ENCODE assay signal across 23 cellular contexts in the genomic region with DNA sequence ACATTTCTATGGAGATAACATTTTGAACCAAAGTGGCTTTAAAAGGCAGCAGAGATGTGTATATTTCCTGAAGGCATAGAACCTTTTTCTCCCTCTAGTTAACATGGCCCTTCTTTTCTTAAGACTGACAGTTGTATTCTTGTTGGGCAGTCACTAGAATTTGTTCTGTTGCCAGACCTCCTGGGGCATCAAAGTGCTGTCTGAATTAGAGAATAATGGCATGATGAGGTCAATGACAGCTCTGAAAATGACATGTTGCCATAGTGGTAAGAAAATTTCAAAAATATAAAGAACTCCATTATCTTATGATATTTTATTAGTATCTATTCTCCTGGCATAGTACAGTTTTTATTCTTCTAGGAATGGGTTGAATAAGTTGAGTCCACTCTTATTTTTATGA.
"Had no signal": no experiment of that assay in that cellular context is flagged by ENCODE, and none has a peak within 500 bp of the region (broad histone marks: within the 10 kb centered on the region; RNA-seq: fewer than 3 reads in every experiment).

No MANE protein-coding gene starts in this region.

- H3K27ac ChIP-seq: epithelial cell of prostate, esophagus squamous epithelium, gastrocnemius medialis, heart right ventricle, left lung, lower lobe of right lung had no signal

- H3K4me3 ChIP-seq: esophagus squamous epithelium, gastrocnemius medialis, heart right ventricle, left lung, lower lobe of right lung, mucosa of descending colon had no signal

- H3K27me3 ChIP-seq: esophagus squamous epithelium, gastrocnemius medialis, heart right ventricle, left lung had no signal

- H3K36me3 ChIP-seq: esophagus squamous epithelium, gastrocnemius medialis, heart right ventricle, left lung, lower lobe of right lung had no signal

- ATAC-seq: effector memory CD8-positive, alpha-beta T cell; esophagus mucosa; gastrocnemius medialis; heart right ventricle; left cardiac atrium; left lung; left ventricle myocardium superior; lower lobe of right lung; mucosa of descending colon; naive thymus-derived CD8-positive, alpha-beta T cell had no signal

- H3K9me3 ChIP-seq: esophagus squamous epithelium, gastrocnemius medialis, heart right ventricle, left lung, lower lobe of right lung, mucosa of descending colon had no signal

- DNase-seq: cortex of kidney; effector CD8-positive, alpha-beta T cell; effector memory CD8-positive, alpha-beta T cell; endodermal cell; erythroblast; esophagus squamous epithelium; foreskin fibroblast; foreskin melanocyte; gastrocnemius medialis; glutamatergic neuron; head of caudate nucleus; heart right ventricle; hippocampal formation; left cardiac atrium; left ventricle myocardium superior; lower lobe of right lung; mesenchymal stem cell; mucosa of descending colon; naive B cell; naive thymus-derived CD8-positive, alpha-beta T cell had no signal
